In genomic region chr21:44028287-44028659, GRCh38 we compare ENCODE assay signal across 1 cellular context.
A peak's percentile ranks its signal among the peaks of the same experiment; 100 is the strongest.
TF ChIP-seq lines count a peak whose summit lies in the region.

No MANE protein-coding gene starts in this region.

TF ChIP-seq in HEK293, 187 proteins besides CTCF, POLR2A, EP300 and RAD21 (continued from another document):
- TF ChIP-seq, protein P1, sequence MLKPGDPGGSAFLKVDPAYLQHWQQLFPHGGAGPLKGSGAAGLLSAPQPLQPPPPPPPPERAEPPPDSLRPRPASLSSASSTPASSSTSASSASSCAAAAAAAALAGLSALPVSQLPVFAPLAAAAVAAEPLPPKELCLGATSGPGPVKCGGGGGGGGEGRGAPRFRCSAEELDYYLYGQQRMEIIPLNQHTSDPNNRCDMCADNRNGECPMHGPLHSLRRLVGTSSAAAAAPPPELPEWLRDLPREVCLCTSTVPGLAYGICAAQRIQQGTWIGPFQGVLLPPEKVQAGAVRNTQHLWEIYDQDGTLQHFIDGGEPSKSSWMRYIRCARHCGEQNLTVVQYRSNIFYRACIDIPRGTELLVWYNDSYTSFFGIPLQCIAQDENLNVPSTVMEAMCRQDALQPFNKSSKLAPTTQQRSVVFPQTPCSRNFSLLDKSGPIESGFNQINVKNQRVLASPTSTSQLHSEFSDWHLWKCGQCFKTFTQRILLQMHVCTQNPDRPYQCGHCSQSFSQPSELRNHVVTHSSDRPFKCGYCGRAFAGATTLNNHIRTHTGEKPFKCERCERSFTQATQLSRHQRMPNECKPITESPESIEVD (tag by site-specific recombination; IDR thresholded peaks at IDR 0.05), result no peak
- no peak for TF ChIP-seq ZNF266 (tag by site-specific recombination; IDR thresholded peaks at IDR 0.05; ENCODE audit: low read depth)
- no peak for TF ChIP-seq GLI2 (tag by site-specific recombination; IDR thresholded peaks at IDR 0.05; ENCODE audit: borderline replicate concordance, low read depth)
- TF ChIP-seq ZIC2 (tag by site-specific recombination; IDR thresholded peaks at IDR 0.05), result peak; percentile 71
- no peak for TF ChIP-seq SALL2 (tag by site-specific recombination; IDR thresholded peaks at IDR 0.05; ENCODE audit: borderline replicate concordance)
- no peak for TF ChIP-seq ZNF626 (tag by site-specific recombination; IDR thresholded peaks at IDR 0.05)
- TF ChIP-seq ZBTB10 (tag by site-specific recombination; IDR thresholded peaks at IDR 0.05), result no peak
- 0 out of 2 replicates have a peak, but pooled peaks have one; percentile 30 for TF ChIP-seq ZNF423 (tag by site-specific recombination; IDR thresholded peaks at IDR 0.05)
- TF ChIP-seq ZNF670 (tag by site-specific recombination; IDR thresholded peaks at IDR 0.05; ENCODE audit: low read depth), result no peak
- TF ChIP-seq ZFP37 (tag by site-specific recombination; IDR thresholded peaks at IDR 0.05), result no peak
- TF ChIP-seq, protein P2, sequence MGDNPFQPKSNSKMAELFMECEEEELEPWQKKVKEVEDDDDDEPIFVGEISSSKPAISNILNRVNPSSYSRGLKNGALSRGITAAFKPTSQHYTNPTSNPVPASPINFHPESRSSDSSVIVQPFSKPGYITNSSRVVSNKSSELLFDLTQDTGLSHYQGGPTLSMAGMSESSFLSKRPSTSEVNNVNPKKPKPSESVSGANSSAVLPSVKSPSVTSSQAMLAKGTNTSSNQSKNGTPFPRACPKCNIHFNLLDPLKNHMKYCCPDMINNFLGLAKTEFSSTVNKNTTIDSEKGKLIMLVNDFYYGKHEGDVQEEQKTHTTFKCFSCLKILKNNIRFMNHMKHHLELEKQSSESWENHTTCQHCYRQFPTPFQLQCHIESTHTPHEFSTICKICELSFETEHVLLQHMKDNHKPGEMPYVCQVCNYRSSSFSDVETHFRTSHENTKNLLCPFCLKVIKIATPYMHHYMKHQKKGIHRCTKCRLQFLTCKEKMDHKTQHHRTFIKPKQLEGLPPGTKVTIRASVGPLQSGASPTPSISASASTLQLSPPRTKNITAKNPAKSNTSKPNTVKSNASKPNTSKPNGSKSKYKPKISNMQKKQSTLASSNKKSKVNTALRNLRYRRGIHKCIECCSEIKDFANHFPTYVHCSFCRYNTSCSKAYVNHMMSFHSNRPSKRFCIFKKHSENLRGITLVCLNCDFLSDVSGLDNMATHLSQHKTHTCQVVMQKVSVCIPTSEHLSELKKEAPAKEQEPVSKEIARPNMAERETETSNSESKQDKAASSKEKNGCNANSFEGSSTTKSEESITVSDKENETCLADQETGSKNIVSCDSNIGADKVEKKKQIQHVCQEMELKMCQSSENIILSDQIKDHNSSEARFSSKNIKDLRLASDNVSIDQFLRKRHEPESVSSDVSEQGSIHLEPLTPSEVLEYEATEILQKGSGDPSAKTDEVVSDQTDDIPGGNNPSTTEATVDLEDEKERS (tag by site-specific recombination; IDR thresholded peaks at IDR 0.05), result no peak
- TF ChIP-seq ZNF426 (tag by site-specific recombination; IDR thresholded peaks at IDR 0.05), result no peak
- TF ChIP-seq ZBTB17 (tag by site-specific recombination; IDR thresholded peaks at IDR 0.05), result no peak
- no peak for TF ChIP-seq TCF7L2 (IDR thresholded peaks at IDR 0.05; ENCODE audit: borderline replicate concordance, low read depth, low read length)
- no peak for TF ChIP-seq BCL11B (tag by site-specific recombination; IDR thresholded peaks at IDR 0.05; ENCODE audit: low read depth)
- no peak for TF ChIP-seq SETDB1 (IDR thresholded peaks at IDR 0.05; ENCODE audit: insufficient read length, low read length)
- TF ChIP-seq KLF16 (tag by site-specific recombination; IDR thresholded peaks at IDR 0.05), result no peak
- no peak for TF ChIP-seq ZNF16 (tag by site-specific recombination; IDR thresholded peaks at IDR 0.05; ENCODE audit: low read depth)
- no peak for TF ChIP-seq ZNF600 (tag by site-specific recombination; IDR thresholded peaks at IDR 0.05)
- TF ChIP-seq KLF10 (tag by site-specific recombination; IDR thresholded peaks at IDR 0.05), result no peak
- TF ChIP-seq ZNF175 (tag by site-specific recombination; IDR thresholded peaks at IDR 0.05), result no peak
- TF ChIP-seq BCL11A (tag by site-specific recombination; IDR thresholded peaks at IDR 0.05; ENCODE audit: low read depth), result no peak
- 0 out of 2 replicates have a peak, but pooled peaks have one; percentile 3 for TF ChIP-seq GLIS1 (tag by site-specific recombination; IDR thresholded peaks at IDR 0.05)
